ENCODE assay signal across 8 cellular contexts in the genomic region with DNA sequence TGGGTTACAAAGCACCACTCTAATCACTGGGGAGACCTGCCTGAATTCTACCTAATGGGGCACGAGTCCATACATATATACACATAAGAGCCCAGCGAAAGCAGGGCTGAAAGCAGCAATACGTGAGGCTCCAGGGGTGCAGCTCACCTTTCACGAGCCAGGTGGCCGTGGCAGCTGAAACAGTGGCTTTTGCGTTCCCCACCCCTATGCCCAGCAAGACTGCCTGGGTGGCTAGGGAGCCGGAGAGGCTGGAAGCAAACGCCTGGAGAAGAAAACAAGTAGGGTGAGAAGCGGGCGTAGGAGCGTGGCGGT. TPM values are rescaled to one million over a fixed set of nuclear protein-coding genes. Genes with fewer than 3 reads are reported as not detected.
DNase-seq lines count a peak whose midpoint lies in the region; ATAC-seq and TF ChIP-seq lines count a peak whose summit lies in the region.

No MANE protein-coding gene starts in this region.

- peak overlapping the region; percentile 87 to 97 (median 93) for H3K4me3 Mint-ChIP-seq in CD4-positive, alpha-beta memory T cell

- no peaks in the 10 kb centered on the region for H3K27me3 Mint-ChIP-seq in CD4-positive, alpha-beta memory T cell

- peaks cover 0 to 2% (median 0%) of the 10 kb centered on the region in 8 donors for H3K9me3 Mint-ChIP-seq in CD4-positive, alpha-beta memory T cell

- peak overlapping the region; percentile 91 to 98 (median 95) for H3K27ac Mint-ChIP-seq in CD4-positive, alpha-beta memory T cell

- no peaks in the 10 kb centered on the region for H3K9me3 ChIP-seq in CD4-positive, alpha-beta memory T cell (ENCODE audit: control insufficient read depth in 1 of 2, low read length in 2 of 2)
- H3K9me3 ChIP-seq in ascending aorta, result no peaks in the 10 kb centered on the region

- intact Hi-C loops in CD4-positive, alpha-beta memory T cell (cut with micrococcal nuclease), result loop anchor here (5.0 kb wide), 3 partner anchors 190 to 360 kb away; a partner anchor contains a TSS
- intact Hi-C loops in ascending aorta (cut with DNase I), result loop anchor here (5.0 to 10.0 kb wide), 4 partner anchors 50 to 367 kb away; a partner anchor contains a TSS

- peaks cover 36% of the 10 kb centered on the region for H3K4me1 ChIP-seq in CD4-positive, alpha-beta memory T cell (ENCODE audit: insufficient read depth, low read length)
- peaks cover 5 to 29% of the 10 kb centered on the region in 2 donors for H3K4me1 ChIP-seq in ascending aorta
- peaks cover 1% of the 10 kb centered on the region for H3K4me1 ChIP-seq in urinary bladder (ENCODE audit: insufficient read depth)

- no peak for TF ChIP-seq CTCF in ascending aorta (IDR thresholded peaks at IDR 0.05)

- POLR2A ChIA-PET in CD4-positive, alpha-beta memory T cell (lab: Charles Lee; ENCODE audit: partially characterized antibody), result interaction anchor here (0.7 to 5.1 kb wide), 23 partner anchors 9 to 693 kb away, joined by 3 to 60 read pairs (median 5); a partner anchor contains a TSS

- peak overlapping the region; percentile 92 to 94 for H3K4me3 ChIP-seq in CD4-positive, alpha-beta memory T cell (ENCODE audit: low read length in 2 of 2)
- H3K4me3 ChIP-seq in ascending aorta (peak overlapping the region; percentile 95 to 97), urinary bladder (ENCODE audit: low read depth, low read length) (peak overlapping the region; percentile 85)

- peak overlapping the region; percentile 83 for H3K27ac ChIP-seq in CD4-positive, alpha-beta memory T cell (ENCODE audit: low read depth, low read length)
- H3K27ac ChIP-seq in ascending aorta (peak overlapping the region; percentile 96 to 97), urinary bladder (ENCODE audit: low read depth) (no peak overlapping the region)

- peaks cover 22 to 60% (median 47%) of the 10 kb centered on the region in 4 donors for H3K4me1 Mint-ChIP-seq in CD4-positive, alpha-beta memory T cell

- H3K36me3 ChIP-seq in CD4-positive, alpha-beta memory T cell (ENCODE audit: insufficient read depth, low read length), result no peaks in the 10 kb centered on the region
- H3K36me3 ChIP-seq in ascending aorta (peaks cover 0 to 11% of the 10 kb centered on the region in 2 donors), urinary bladder (ENCODE audit: insufficient read depth) (no peaks in the 10 kb centered on the region)

- 1% methylated on average over 12 of the region's 12 CpGs for WGBS in urinary bladder

- CTCF ChIA-PET in CD4-positive, alpha-beta memory T cell (lab: Charles Lee; ENCODE audit: partially characterized antibody), result interaction anchor here (0.8 to 2.5 kb wide), 3 partner anchors 46 to 189 kb away, joined by 3 to 15 read pairs (median 4); a partner anchor contains a TSS

- H3K36me3 Mint-ChIP-seq in CD4-positive, alpha-beta memory T cell, result peaks cover 0 to 31% of the 10 kb centered on the region in 2 donors

- DNase-seq in CD4-positive, alpha-beta memory T cell, result peak in 1 of 5 donors; percentile 16
- no peak for DNase-seq in ascending aorta (ENCODE audit: low spot score in 2 of 2)
- DNase-seq in medulla oblongata (ENCODE audit: extremely low spot score), result peak; percentile 18
- no peak for DNase-seq in DMS 273 (lab: John Stamatoyannopoulos, UW; ENCODE audit: unreplicated experiment)
- no peak for DNase-seq in NCI-H524 treated with DMSO at 0.1 percent for 48 hours (lab: John Stamatoyannopoulos, UW)

- H3K27me3 ChIP-seq in CD4-positive, alpha-beta memory T cell (ENCODE audit: insufficient read depth, low read length), result no peaks in the 10 kb centered on the region
- H3K27me3 ChIP-seq in ascending aorta, result no peaks in the 10 kb centered on the region

- ATAC-seq in HG03108 (IDR thresholded peaks at IDR 0.05; ENCODE audit: unreplicated experiment) (peak; percentile 3), GM18519 (IDR thresholded peaks at IDR 0.05; ENCODE audit: low FRiP score, unreplicated experiment) (no peak)

RNA-seq across cellular contexts. Expression of a gene that starts 0.6 kb away (rescaled TPM):
- 100 to 1,000 TPM; 101 to 110 TPM for total RNA-seq in CD4-positive, alpha-beta memory T cell
- polyA plus RNA-seq in CD4-positive, alpha-beta memory T cell, result 10 to 100 TPM; 16.3 to 21.9 TPM
- total RNA-seq in ascending aorta (80.9 TPM), urinary bladder (59.4 TPM)
- 59.4 TPM for polyA plus RNA-seq in urinary bladder

RNA-seq across cellular contexts. Expression of a gene that starts 20.1 kb away (rescaled TPM):
- total RNA-seq in CD4-positive, alpha-beta memory T cell, result not detected
- polyA plus RNA-seq in CD4-positive, alpha-beta memory T cell, result not detected
- total RNA-seq in ascending aorta (not detected), urinary bladder (9.2 TPM)
- not detected for polyA plus RNA-seq in urinary bladder

RNA-seq across cellular contexts. Expression of a gene that starts 24.6 kb away (rescaled TPM):
- 1 to 10 TPM; 2.8 to 4.5 TPM for total RNA-seq in CD4-positive, alpha-beta memory T cell
- 1 to 10 TPM in 1 of 2 donors, under 1 TPM in 1; 0.12 to 2.8 TPM for polyA plus RNA-seq in CD4-positive, alpha-beta memory T cell
- total RNA-seq in ascending aorta, result 0.53 TPM
- total RNA-seq in urinary bladder, result 0.42 TPM
- 2.8 TPM for polyA plus RNA-seq in urinary bladder

RNA-seq across cellular contexts. Expression of a gene that starts 35.6 kb away (rescaled TPM):
- under 1 TPM; 0.42 to 0.49 TPM for total RNA-seq in CD4-positive, alpha-beta memory T cell
- under 1 TPM in 1 of 2 donors, not detected in 1; 0.57 TPM for polyA plus RNA-seq in CD4-positive, alpha-beta memory T cell
- total RNA-seq in ascending aorta (325 TPM), urinary bladder (76.2 TPM)
- polyA plus RNA-seq in urinary bladder, result 341 TPM

RNA-seq across cellular contexts. Expression of a gene that starts 48.3 kb away (rescaled TPM):
- total RNA-seq in CD4-positive, alpha-beta memory T cell, result 1 to 10 TPM; 6.5 to 7.0 TPM
- 1 to 10 TPM; 4.3 to 6.1 TPM for polyA plus RNA-seq in CD4-positive, alpha-beta memory T cell
- total RNA-seq in ascending aorta (10.0 TPM), urinary bladder (5.4 TPM)
- polyA plus RNA-seq in urinary bladder, result 13.1 TPM

Comparison
In these comparisons a context has a peak if more than half of its experiments do, and no peak if none do; other contexts are left out.
1. RNA of a gene that starts 20.1 kb away (total RNA-seq): 9.2 TPM in urinary bladder (single experiment); not detected in CD4-positive, alpha-beta memory T cell and not detected in ascending aorta (single experiment); every median in the first group is over 10 times any median in the second.
2. Peak in every context shown above with its lines, with median percentiles within 50 percentile points of each other: H3K4me3 ChIP-seq.